Comparison of ENCODE assay signal across 1 cellular context in the genomic region with DNA sequence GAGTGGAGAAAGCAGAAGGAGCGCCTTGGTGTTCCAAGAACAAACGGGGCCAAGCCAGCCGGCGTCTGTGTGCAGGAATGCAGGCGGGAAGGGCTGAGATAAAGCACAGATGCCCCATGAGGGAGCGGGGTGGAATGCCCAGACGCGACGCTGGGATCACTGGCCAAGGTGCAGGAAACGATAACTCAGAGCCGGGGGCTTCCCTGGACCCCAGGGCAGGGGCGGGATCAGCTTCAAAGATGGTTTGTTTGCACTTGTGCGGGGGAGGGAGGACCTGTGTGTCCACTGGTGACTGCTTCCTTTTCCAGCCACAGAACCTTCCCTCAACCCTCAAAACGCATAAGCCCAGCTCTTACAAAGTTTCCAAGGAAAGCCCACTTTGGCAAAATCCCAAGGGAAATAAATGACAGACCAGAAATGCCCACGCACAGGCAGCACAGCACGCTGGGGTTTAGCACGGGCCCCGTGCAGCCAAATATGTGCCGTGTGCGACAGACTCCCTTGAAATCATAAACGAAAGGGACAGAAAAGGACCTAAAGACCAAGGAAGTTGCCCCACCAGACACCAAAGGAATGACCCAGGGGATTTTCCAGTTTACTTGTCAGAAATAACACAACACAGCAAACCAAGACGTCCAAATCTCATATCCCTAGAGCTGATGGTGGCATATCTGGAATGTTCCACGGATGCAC.
TF ChIP-seq lines count a peak whose summit lies in the region.

No MANE protein-coding gene starts in this region.

TF ChIP-seq in IMR-90, 13 proteins besides CTCF, POLR2A, EP300 and RAD21 (continued from another document):
- TF ChIP-seq RCOR1 (IDR thresholded peaks at IDR 0.05; ENCODE audit: insufficient replicate concordance, low read length), result no peak
- TF ChIP-seq, protein P1, sequence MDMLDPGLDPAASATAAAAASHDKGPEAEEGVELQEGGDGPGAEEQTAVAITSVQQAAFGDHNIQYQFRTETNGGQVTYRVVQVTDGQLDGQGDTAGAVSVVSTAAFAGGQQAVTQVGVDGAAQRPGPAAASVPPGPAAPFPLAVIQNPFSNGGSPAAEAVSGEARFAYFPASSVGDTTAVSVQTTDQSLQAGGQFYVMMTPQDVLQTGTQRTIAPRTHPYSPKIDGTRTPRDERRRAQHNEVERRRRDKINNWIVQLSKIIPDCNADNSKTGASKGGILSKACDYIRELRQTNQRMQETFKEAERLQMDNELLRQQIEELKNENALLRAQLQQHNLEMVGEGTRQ (IDR thresholded peaks at IDR 0.05; ENCODE audit: low read depth, low read length), result no peak
